Comparison of ENCODE assay signal across 27 cellular contexts in the genomic region with DNA sequence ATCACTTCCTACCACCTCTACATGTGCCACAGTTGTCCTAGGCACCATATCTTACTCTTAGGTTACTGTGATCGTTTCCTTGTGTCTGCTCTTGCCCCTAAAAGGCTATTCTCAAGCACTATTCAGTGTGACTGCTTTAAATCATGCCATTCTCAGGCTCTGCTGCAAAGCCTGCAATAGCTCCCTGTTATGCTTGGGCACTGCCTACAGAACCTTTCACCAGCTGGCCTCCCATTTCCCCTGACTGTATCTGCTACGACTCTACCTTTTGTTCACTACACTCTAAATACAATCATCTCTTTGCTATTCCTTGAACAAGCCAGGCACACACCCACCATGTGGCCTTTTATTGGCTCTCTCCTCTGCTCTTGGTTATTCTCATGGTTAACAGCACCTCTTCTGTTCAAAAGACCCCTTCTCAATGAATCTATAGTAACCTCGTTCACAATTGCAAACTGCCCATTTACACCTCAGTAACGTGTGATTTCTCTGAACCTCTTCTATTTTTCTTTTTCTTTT. TPM values are rescaled to one million over a fixed set of nuclear protein-coding genes. Genes with fewer than 3 reads are reported as not detected.
A peak's percentile ranks its signal among the peaks of the same experiment; 100 is the strongest.
DNase-seq lines count a peak whose midpoint lies in the region; ATAC-seq and TF ChIP-seq lines count a peak whose summit lies in the region.
"Had no signal": no experiment of that assay in that cellular context is flagged by ENCODE, and none has a peak within 500 bp of the region (broad histone marks: within the 10 kb centered on the region; RNA-seq: fewer than 3 reads in every experiment).

No MANE protein-coding gene starts in this region.

- H3K27me3 ChIP-seq in Peyer's patch: no peaks in the 10 kb centered on the region
- H3K27me3 ChIP-seq: vagina had no signal

- ATAC-seq in GM18858 (IDR thresholded peaks at IDR 0.05; ENCODE audit: unreplicated experiment) (no peak), HG03097 (IDR thresholded peaks at IDR 0.05; ENCODE audit: low FRiP score, unreplicated experiment) (no peak)
- ATAC-seq: activated naive CD4-positive, alpha-beta T cell treated with anti-CD3 and anti-CD28 coated beads, Interleukin-2, amount 50 U/mL, for 72 hours; GM12878; HCT116; Right ventricle myocardium inferior had no signal

- no peaks in the 10 kb centered on the region for H3K4me1 Mint-ChIP-seq in activated CD4-positive, alpha-beta T cell treated with anti-CD3 and anti-CD28 coated beads, Interleukin-2, amount 10 ng/mL, durations not matched to agents 24 days and 14 days
- peaks cover 13% of the 10 kb centered on the region for H3K4me1 Mint-ChIP-seq in progenitor cell of endocrine pancreas (ENCODE audit: low read depth)
- H3K4me1 Mint-ChIP-seq: IgD-negative memory B cell had no signal

- H3K36me3 ChIP-seq in Peyer's patch: no peaks in the 10 kb centered on the region
- H3K36me3 ChIP-seq: thoracic aorta, vagina had no signal

- TF ChIP-seq CTCF in progenitor cell of endocrine pancreas (IDR thresholded peaks at IDR 0.05; ENCODE audit: unreplicated experiment) (no peak), Peyer's patch (IDR thresholded peaks at IDR 0.05) (no peak)

- H3K9me3 ChIP-seq in Peyer's patch: no peaks in the 10 kb centered on the region
- H3K9me3 ChIP-seq: thoracic aorta, vagina had no signal

- intact Hi-C loops in activated CD4-positive, alpha-beta T cell treated with anti-CD3 and anti-CD28 coated beads, Interleukin-2, amount 10 ng/mL, durations not matched to agents 24 days and 14 days (cut with micrococcal nuclease): no loop called here

- H3K36me3 Mint-ChIP-seq in activated CD4-positive, alpha-beta T cell treated with anti-CD3 and anti-CD28 coated beads, Interleukin-2, amount 10 ng/mL, durations not matched to agents 24 days and 14 days (ENCODE audit: low read depth): no peaks in the 10 kb centered on the region
- H3K36me3 Mint-ChIP-seq in progenitor cell of endocrine pancreas (ENCODE audit: insufficient read depth): no peaks in the 10 kb centered on the region
- H3K36me3 Mint-ChIP-seq: activated naive CD4-positive, alpha-beta T cell treated with anti-CD3 and anti-CD28 coated beads, Interleukin-2, amount 50 U/mL, for 72 hours; IgD-negative memory B cell had no signal

- H3K4me1 ChIP-seq in Peyer's patch: no peaks in the 10 kb centered on the region
- H3K4me1 ChIP-seq: vagina had no signal

- H3K4me3 ChIP-seq in Peyer's patch: no peak overlapping the region
- H3K4me3 ChIP-seq: GM12878, thoracic aorta, vagina had no signal

- no peaks in the 10 kb centered on the region for H3K9me3 Mint-ChIP-seq in activated CD4-positive, alpha-beta T cell treated with anti-CD3 and anti-CD28 coated beads, Interleukin-2, amount 10 ng/mL, durations not matched to agents 24 days and 14 days
- no peaks in the 10 kb centered on the region for H3K9me3 Mint-ChIP-seq in progenitor cell of endocrine pancreas (ENCODE audit: low read depth)
- H3K9me3 Mint-ChIP-seq: activated naive CD4-positive, alpha-beta T cell treated with anti-CD3 and anti-CD28 coated beads, Interleukin-2, amount 50 U/mL, for 72 hours; activated T-helper 1 cell treated with anti-CD3 and anti-CD28 coated beads, Interleukin-12 subunit alpha, Interleukin-12 subunit beta, Interleukin-2, Interleukin-4 antibody, amounts not matched to agents 30 ng/mL and 10 ng/mL and 1 ng/mL, durations not matched to agents 14 hours and 24 hours and 36 hours; IgD-negative memory B cell had no signal

- H3K27ac ChIP-seq in Peyer's patch: no peak overlapping the region
- H3K27ac ChIP-seq: thoracic aorta, vagina, VCaP had no signal

- peak; percentile 49 for DNase-seq in activated CD4-positive, alpha-beta T cell treated with anti-CD3 and anti-CD28 coated beads, Interleukin-2, amount 10 ng/mL, durations not matched to agents 24 days and 14 days
- no peak for DNase-seq in activated CD4-positive, alpha-beta T cell treated with anti-CD3 and anti-CD28 coated beads for 48 hours
- peak; percentile 27 for DNase-seq in NCI-H69 (lab: John Stamatoyannopoulos, UW)
- DNase-seq in iPS-NIHi11 (ENCODE audit: low spot score): peak; percentile 8
- DNase-seq in progenitor cell of endocrine pancreas (ENCODE audit: low spot score, unreplicated experiment): no peak
- no peak for DNase-seq in Peyer's patch
- DNase-seq: activated CD4-positive, alpha-beta T cell treated with anti-CD3 and anti-CD28 coated beads, Interleukin-2, amount 50 U/mL, for 1 hour; anterior cingulate cortex; COR-L47; cortex of kidney; kidney glomerular epithelial cell; NCI-H524; nucleus accumbens; OCI-M1; stimulated activated CD4-positive, alpha-beta T cell treated with anti-CD3 and anti-CD28 coated beads, Interleukin-4, amount 100 ng/mL, for 4 hours; stimulated activated naive CD4-positive, alpha-beta T cell treated with Interleukin-2 at 50 U/mL for 16 hours had no signal

- H3K27me3 Mint-ChIP-seq in activated CD4-positive, alpha-beta T cell treated with anti-CD3 and anti-CD28 coated beads, Interleukin-2, amount 10 ng/mL, durations not matched to agents 24 days and 14 days: peaks cover 2% of the 10 kb centered on the region
- H3K27me3 Mint-ChIP-seq in progenitor cell of endocrine pancreas: no peaks in the 10 kb centered on the region

- no peak overlapping the region for H3K4me3 Mint-ChIP-seq in activated CD4-positive, alpha-beta T cell treated with anti-CD3 and anti-CD28 coated beads, Interleukin-2, amount 10 ng/mL, durations not matched to agents 24 days and 14 days
- H3K4me3 Mint-ChIP-seq in progenitor cell of endocrine pancreas (ENCODE audit: low read depth): no peak overlapping the region
- H3K4me3 Mint-ChIP-seq: activated T-helper 1 cell treated with anti-CD3 and anti-CD28 coated beads, Interleukin-12 subunit alpha, Interleukin-12 subunit beta, Interleukin-2, Interleukin-4 antibody, amounts not matched to agents 30 ng/mL and 10 ng/mL and 1 ng/mL, durations not matched to agents 14 hours and 24 hours and 36 hours; IgD-negative memory B cell had no signal

- TF ChIP-seq POLR2A in Peyer's patch (IDR thresholded peaks at IDR 0.05): no peak

- H3K27ac Mint-ChIP-seq in activated CD4-positive, alpha-beta T cell treated with anti-CD3 and anti-CD28 coated beads, Interleukin-2, amount 10 ng/mL, durations not matched to agents 24 days and 14 days: no peak overlapping the region
- H3K27ac Mint-ChIP-seq in progenitor cell of endocrine pancreas: peak overlapping the region; percentile 53
- H3K27ac Mint-ChIP-seq: activated naive CD4-positive, alpha-beta T cell treated with anti-CD3 and anti-CD28 coated beads, Interleukin-2, amount 50 U/mL, for 72 hours; activated T-helper 1 cell treated with anti-CD3 and anti-CD28 coated beads, Interleukin-12 subunit alpha, Interleukin-12 subunit beta, Interleukin-2, Interleukin-4 antibody, amounts not matched to agents 30 ng/mL and 10 ng/mL and 1 ng/mL, durations not matched to agents 14 hours and 24 hours and 36 hours; IgD-negative memory B cell had no signal

RNA-seq across cellular contexts. Expression of gene FNDC3B, which starts 29.6 kb away (rescaled TPM):
- total RNA-seq in activated CD4-positive, alpha-beta T cell treated with anti-CD3 and anti-CD28 coated beads, Interleukin-2, amount 10 ng/mL, durations not matched to agents 24 days and 14 days: 19.6 and 19.9 TPM in 2 replicates
- total RNA-seq in progenitor cell of endocrine pancreas (158 and 161 TPM in 2 replicates), Peyer's patch (10 to 100 TPM; 28.7 to 74.3 (median 54.6) TPM)

Comparison
In these comparisons a context has a peak if more than half of its experiments do, and no peak if none do; other contexts are left out.
1. DNase-seq: peak in activated CD4-positive, alpha-beta T cell treated with anti-CD3 and anti-CD28 coated beads, Interleukin-2, amount 10 ng/mL, durations not matched to agents 24 days and 14 days (single experiment), NCI-H69 (single experiment) and iPS-NIHi11 (single experiment); none in activated CD4-positive, alpha-beta T cell treated with anti-CD3 and anti-CD28 coated beads for 48 hours (single experiment), progenitor cell of endocrine pancreas (single experiment) and Peyer's patch (0 of 3).